ENCODE assay signal across 8 cellular contexts in genomic region chr5:174723315-174723978, GRCh38. TPM values are rescaled to one million over a fixed set of nuclear protein-coding genes. Genes with fewer than 3 reads are reported as not detected.
DNase-seq lines count a peak whose midpoint lies in the region; ATAC-seq and TF ChIP-seq lines count a peak whose summit lies in the region.

No MANE protein-coding gene starts in this region.

- DNase-seq in Daoy (ENCODE audit: low read depth), result peak; percentile 45
- DNase-seq in SJSA1 (ENCODE audit: low read depth in 1 of 2, low spot score in 2 of 2), result no peak
- no peak for DNase-seq in fibroblast of pulmonary artery (ENCODE audit: low read depth)
- no peak for DNase-seq in psoas muscle
- DNase-seq in DMS79 treated with DMSO at 0.1 percent for 48 hours (lab: John Stamatoyannopoulos, UW), result no peak
- no peak for DNase-seq in central memory CD4-positive, alpha-beta T cell
- no peak for DNase-seq in HUDEP-2 (lab: John Stamatoyannopoulos, UW; ENCODE audit: unreplicated experiment in 76 of 76)

- H3K4me1 ChIP-seq in SJSA1 (replicated peaks) (peaks cover 13% of the 10 kb centered on the region), psoas muscle (peaks cover 3% of the 10 kb centered on the region)

- ATAC-seq in psoas muscle, result no peak
- no peak for ATAC-seq in HG02840 (IDR thresholded peaks at IDR 0.05; ENCODE audit: low FRiP score, unreplicated experiment)

- 11 to 16% (median 15%) methylated on average over 23 of the region's 23 CpGs for WGBS in psoas muscle, 3 donors

- no peaks in the 10 kb centered on the region for H3K36me3 ChIP-seq in SJSA1
- no peaks in the 10 kb centered on the region for H3K36me3 ChIP-seq in psoas muscle (ENCODE audit: insufficient read depth in 1 of 2, low read depth in 1 of 2)

- TF ChIP-seq CTCF in fibroblast of pulmonary artery (IDR thresholded peaks at IDR 0.05; ENCODE audit: low read length, missing control alignments), result no peak
- no peak for TF ChIP-seq CTCF in psoas muscle (IDR thresholded peaks at IDR 0.05)

- H3K4me3 ChIP-seq in SJSA1 (peak overlapping the region; percentile 47), fibroblast of pulmonary artery (replicated peaks; ENCODE audit: low read depth, low read length) (peak overlapping the region; percentile 62), psoas muscle (peak overlapping the region; percentile 87)

- H3K27me3 ChIP-seq in SJSA1 (replicated peaks), result peaks cover 61% of the 10 kb centered on the region
- H3K27me3 ChIP-seq in psoas muscle (ENCODE audit: insufficient read depth in 3 of 3, low read length in 2 of 3), result peaks cover 6 to 76% (median 36%) of the 10 kb centered on the region in 3 donors

- H3K9me3 ChIP-seq in SJSA1 (replicated peaks) (no peaks in the 10 kb centered on the region), psoas muscle (no peaks in the 10 kb centered on the region)

- H3K27ac ChIP-seq in SJSA1, result no peak overlapping the region
- no peak overlapping the region for H3K27ac ChIP-seq in psoas muscle

- intact Hi-C loops in psoas muscle (cut with DNase I), result loop anchor here in 1 of 2 donors (10.0 kb wide), 1 partner anchor 149 kb away; no protein-coding TSS in a partner anchor

RNA-seq across cellular contexts. Expression of gene MSX2, which starts 0.9 kb away (rescaled TPM):
- total RNA-seq in Daoy (2014; rRNA removed; shearing (Covaris generic)), result 11.1 and 13.4 TPM in 2 replicates
- total RNA-seq in SJSA1 (2014; rRNA removed; shearing (Covaris generic)), result 1.4 and 3.0 TPM in 2 replicates
- 1 to 10 TPM; 1.6 to 3.6 (median 2.0) TPM for total RNA-seq in psoas muscle
- polyA plus RNA-seq in psoas muscle, result 1 to 10 TPM in 2 of 3 donors, under 1 TPM in 1; 0.90 to 1.4 (median 1.2) TPM
